20 cellular contexts compared by ENCODE assay signal in genomic region chr2:152606965-152607364, GRCh38.
"Had no signal": no experiment of that assay in that cellular context is flagged by ENCODE, and none has a peak within 500 bp of the region (broad histone marks: within the 10 kb centered on the region; RNA-seq: fewer than 3 reads in every experiment).

No MANE protein-coding gene starts in this region.

- H3K4me1 Mint-ChIP-seq: endodermal cell had no signal

- H3K27me3 Mint-ChIP-seq: memory B cell, progenitor cell of endocrine pancreas had no signal

- H2AFZ ChIP-seq: parathyroid adenoma had no signal

- H3K27ac ChIP-seq: epithelial cell of prostate, neutrophil, parathyroid adenoma, right atrium auricular region, thoracic aorta, tibial nerve, upper lobe of left lung had no signal

- H3K9me3 ChIP-seq: neutrophil, right atrium auricular region, thoracic aorta, tibial nerve, upper lobe of left lung had no signal

- H3K4me2 ChIP-seq: smooth muscle cell had no signal

- H3K27me3 ChIP-seq: neutrophil, right atrium auricular region, tibial nerve, upper lobe of left lung had no signal

- H3K36me3 ChIP-seq: neutrophil, right atrium auricular region, thoracic aorta had no signal

- DNase-seq: effector CD8-positive, alpha-beta T cell; endodermal cell; foreskin melanocyte; natural killer cell; stimulated activated CD4-positive, alpha-beta T cell treated with anti-CD3 and anti-CD28 coated beads, Interleukin-2, amount 100 ng/mL, for 24 hours; stimulated activated CD4-positive, alpha-beta T cell treated with anti-CD3 and anti-CD28 coated beads, Interleukin-4, amount 100 ng/mL, for 24 hours; stimulated activated naive CD8-positive, alpha-beta T cell treated with anti-CD3 and anti-CD28 coated beads, Interleukin-15, Interleukin-2, amounts not matched to agents 100 U/mL and 50 U/mL, for 24 hours; substantia nigra; upper lobe of left lung had no signal

- H3K36me3 Mint-ChIP-seq: memory B cell; natural killer cell; stimulated activated effector memory CD8-positive, alpha-beta T cell treated with anti-CD3 and anti-CD28 coated beads, Interleukin-12 subunit alpha, Interleukin-12 subunit beta, amount 100 ng/mL, for 72 hours had no signal

- H3K4me3 Mint-ChIP-seq: endodermal cell; memory B cell; natural killer cell; stimulated activated effector memory CD8-positive, alpha-beta T cell treated with anti-CD3 and anti-CD28 coated beads, Interleukin-12 subunit alpha, Interleukin-12 subunit beta, amount 100 ng/mL, for 72 hours had no signal

- H3K9ac ChIP-seq: parathyroid adenoma had no signal

- H3K4me3 ChIP-seq: lung, right atrium auricular region, smooth muscle cell, thoracic aorta, tibial nerve, upper lobe of left lung had no signal

- H3K9me3 Mint-ChIP-seq: endodermal cell; memory B cell; natural killer cell; stimulated activated effector memory CD8-positive, alpha-beta T cell treated with anti-CD3 and anti-CD28 coated beads, Interleukin-12 subunit alpha, Interleukin-12 subunit beta, amount 100 ng/mL, for 72 hours had no signal

- H3K27ac Mint-ChIP-seq: endodermal cell; memory B cell; natural killer cell; progenitor cell of endocrine pancreas; stimulated activated effector memory CD8-positive, alpha-beta T cell treated with anti-CD3 and anti-CD28 coated beads, Interleukin-12 subunit alpha, Interleukin-12 subunit beta, amount 100 ng/mL, for 72 hours had no signal

- H3K79me2 ChIP-seq: parathyroid adenoma had no signal
